25 cellular contexts compared by ENCODE assay signal in the genomic region with DNA sequence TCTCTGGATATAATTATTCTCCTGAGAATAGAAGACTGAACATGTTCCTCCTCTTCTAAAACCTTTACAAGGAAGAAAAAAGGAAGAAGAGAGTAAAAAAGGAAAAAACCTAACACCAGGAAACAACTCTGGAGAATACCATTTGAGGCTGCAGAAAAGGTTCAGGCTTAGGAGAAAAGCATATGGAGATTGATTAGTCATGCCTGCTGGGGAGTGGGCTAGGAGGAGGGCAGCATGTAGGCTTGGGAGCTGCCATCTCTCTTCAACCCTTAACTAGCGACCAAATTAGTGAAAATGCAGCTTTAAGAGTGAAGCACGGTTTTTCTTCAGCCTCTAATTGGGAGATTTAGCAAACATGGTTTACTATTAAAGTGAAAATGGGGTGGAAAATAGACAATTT.
"Had no signal": no experiment of that assay in that cellular context is flagged by ENCODE, and none has a peak within 500 bp of the region (broad histone marks: within the 10 kb centered on the region; RNA-seq: fewer than 3 reads in every experiment).

No MANE protein-coding gene starts in this region.

- DNase-seq: Kasumi-1, MM.1S, NCI-H1092 treated with DMSO at 0.1 percent for 48 hours, NCI-H1436, NCI-H187, NCI-H2029, NCI-H2081 treated with DMSO at 0.1 percent for 48 hours, NCI-H2171, NCI-H226, NCI-H446, NCI-H510A, NCI-H524 treated with DMSO at 0.1 percent for 48 hours, NCI-H69, NCI-H774, Right ventricle myocardium superior, RPMI8226, SIG-M5 had no signal

- H3K27ac ChIP-seq: HL-60, KMS-11, SJSA1, SK-N-MC had no signal

- H3K27ac Mint-ChIP-seq: IgD-negative memory B cell had no signal

- ATAC-seq: K562 had no signal

- H3K27me3 ChIP-seq: SJSA1 had no signal

- H3K9ac ChIP-seq: KMS-11 had no signal

- H3K4me2 ChIP-seq: KMS-11 had no signal

- FAIRE-seq: HTR-8/SVneo, K562, RCC 7860 had no signal

- H3K36me3 ChIP-seq: SJSA1 had no signal

- H3K4me1 ChIP-seq: SJSA1 had no signal

- H3K4me3 Mint-ChIP-seq: IgD-negative memory B cell had no signal

- H3K9me3 ChIP-seq: SJSA1 had no signal

- H3K4me3 ChIP-seq: K562, SJSA1, SK-N-MC had no signal

- H3K9me3 Mint-ChIP-seq: IgD-negative memory B cell had no signal
